ENCODE assay signal across 18 cellular contexts in the genomic region with DNA sequence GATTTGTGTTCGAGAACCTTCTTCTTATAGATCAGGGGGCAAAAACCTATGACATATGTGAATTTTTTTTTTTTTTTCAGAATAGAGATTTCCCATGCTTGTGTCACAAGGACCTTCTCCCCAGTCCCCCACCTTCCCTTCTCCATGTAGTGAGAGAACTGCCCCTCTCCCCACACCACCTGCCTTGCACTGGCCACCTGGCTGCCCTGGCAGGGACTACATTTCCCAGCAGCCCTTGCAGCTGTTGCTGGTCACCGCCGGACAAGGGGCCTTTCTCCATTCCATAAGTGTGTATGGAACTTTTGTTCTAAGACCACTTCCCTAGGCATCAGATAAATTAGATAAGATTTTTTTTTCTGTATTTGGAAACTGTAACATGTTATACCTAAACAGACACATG. TPM values are rescaled to one million over a fixed set of nuclear protein-coding genes. Genes with fewer than 3 reads are reported as not detected.
DNase-seq lines count a peak whose midpoint lies in the region; ATAC-seq, FAIRE-seq and TF ChIP-seq lines count a peak whose summit lies in the region.
"Had no signal": no experiment of that assay in that cellular context is flagged by ENCODE, and none has a peak within 500 bp of the region (broad histone marks: within the 10 kb centered on the region; RNA-seq: fewer than 3 reads in every experiment).

No MANE protein-coding gene starts in this region.

- no peak overlapping the region for H2BK12ac ChIP-seq in H1 (ENCODE audit: low read depth, low read length)

- H2AFZ ChIP-seq in Loucy (ENCODE audit: low read length) (no peak overlapping the region), H1 (ENCODE audit: low read length) (no peak overlapping the region)

- no peaks in the 10 kb centered on the region for H3K23me2 ChIP-seq in H1 (ENCODE audit: low read depth, low read length)

- no peaks in the 10 kb centered on the region for H3K9me2 ChIP-seq in Loucy (replicated peaks; ENCODE audit: low read depth, low read length)

- peaks cover 17% of the 10 kb centered on the region for H3F3A ChIP-seq in Loucy (ENCODE audit: low read depth)

- TF ChIP-seq CTCF in Loucy (conservative IDR thresholded peaks at IDR 0.05; ENCODE audit: low read length) (no peak), H1 (IDR thresholded peaks at IDR 0.05; ENCODE audit: control extremely low read depth in 1 of 3, insufficient read depth in 1 of 3, low read depth in 1 of 3, low read length in 3 of 3) (no peak), gastrocnemius medialis (IDR thresholded peaks at IDR 0.05 in 4 of 5, conservative IDR thresholded peaks at IDR 0.05 in 1 of 5) (peak in 1 of 5 experiments; percentile 27)

- no peak overlapping the region for H2BK15ac ChIP-seq in H1 (ENCODE audit: low read length)

- POLR2A ChIA-PET in H1 (lab: Charles Lee; ENCODE audit: partially characterized antibody): interaction anchor here (0.7 to 1.0 kb wide), 2 partner anchors 13 to 100 kb away, joined by 3 to 4 read pairs; no protein-coding TSS in a partner anchor

- H3K27me3 ChIP-seq in Loucy (ENCODE audit: insufficient read depth, low read length, poor library complexity, severe bottlenecking) (no peaks in the 10 kb centered on the region), H1 (replicated peaks in 1 of 4; ENCODE audit: control insufficient read depth in 3 of 4, extremely low read depth in 1 of 4, insufficient read depth in 3 of 4, low read length in 3 of 4) (no peaks in the 10 kb centered on the region), gastrocnemius medialis (no peaks in the 10 kb centered on the region)
- H3K27me3 ChIP-seq: gastroesophageal sphincter had no signal

- H3K4me1 ChIP-seq in Loucy (ENCODE audit: insufficient read depth, low read length, poor library complexity, severe bottlenecking): peaks cover 96% of the 10 kb centered on the region
- peaks cover 0 to 9% (median 0%) of the 10 kb centered on the region in 4 experiments; a peak in 3 of 7 replicates for H3K4me1 ChIP-seq in H1 (replicated peaks in 1 of 4; ENCODE audit: control insufficient read depth in 3 of 4, insufficient read depth in 4 of 4, low read length in 3 of 4)
- H3K4me1 ChIP-seq in gastrocnemius medialis: peaks cover 58 to 63% of the 10 kb centered on the region in 2 donors

- H3K4me1 Mint-ChIP-seq in activated naive CD4-positive, alpha-beta T cell treated with anti-CD3 and anti-CD28 coated beads, Interleukin-2, amount 10 ng/mL, durations not matched to agents 7 days and 5 days: peaks cover 96% of the 10 kb centered on the region

- no peak overlapping the region for H3K27ac ChIP-seq in H1 (ENCODE audit: low read depth, low read length)
- peak overlapping the region; percentile 15 to 100 (median 74) for H3K27ac ChIP-seq in gastrocnemius medialis

- in situ Hi-C loops in gastrocnemius medialis (cut with MboI; ENCODE audit: low sequenced_read_pairs in 4 of 4): no loop called here

- H2BK120ac ChIP-seq in H1 (replicated peaks; ENCODE audit: low read depth, low read length): no peak overlapping the region

- peaks cover 18% of the 10 kb centered on the region; the same call in 1 of the 2 replicates for H3K79me2 ChIP-seq in Loucy (ENCODE audit: insufficient read depth, low read length)
- H3K79me2 ChIP-seq in H1 (ENCODE audit: control insufficient read depth in 1 of 2, insufficient read depth in 2 of 2, low read length in 2 of 2): no peaks in the 10 kb centered on the region

- no peaks in the 10 kb centered on the region for H3K27me3 Mint-ChIP-seq in activated naive CD4-positive, alpha-beta T cell treated with anti-CD3 and anti-CD28 coated beads, Interleukin-2, amount 10 ng/mL, durations not matched to agents 7 days and 5 days
- H3K27me3 Mint-ChIP-seq: IgD-negative memory B cell had no signal

- H3K9me3 ChIP-seq in Loucy (ENCODE audit: insufficient read depth, low read depth, low read length) (no peaks in the 10 kb centered on the region), H1 (ENCODE audit: insufficient read depth in 2 of 2, low read depth in 1 of 2, low read length in 1 of 2) (no peaks in the 10 kb centered on the region), gastrocnemius medialis (no peaks in the 10 kb centered on the region)
- H3K9me3 ChIP-seq: gastroesophageal sphincter had no signal

- DNase-seq in activated naive CD4-positive, alpha-beta T cell treated with anti-CD3 and anti-CD28 coated beads, Interleukin-2, amount 10 ng/mL, durations not matched to agents 7 days and 5 days: no peak
- no peak for DNase-seq in activated naive CD4-positive, alpha-beta T cell treated with anti-CD3 and anti-CD28 coated beads, Interleukin-2, amount 50 U/mL, for 16 hours
- peak in 1 of 2 experiments; percentile 45 for DNase-seq in H1 (ENCODE audit: low read depth in 1 of 2, low spot score in 2 of 2)
- no peak for DNase-seq in gastrocnemius medialis
- DNase-seq in NCI-H1417 (lab: John Stamatoyannopoulos, UW): no peak
- no peak for DNase-seq in hepatic stellate cell (ENCODE audit: low spot score)
- DNase-seq in C1 segment of cervical spinal cord (lab: John Stamatoyannopoulos, UW): no peak
- DNase-seq: activated CD4-positive, alpha-beta T cell treated with anti-CD3 and anti-CD28 coated beads for 48 hours; activated naive CD4-positive, alpha-beta T cell; H9; NCI-H2171; Right ventricle myocardium superior; stimulated activated naive CD8-positive, alpha-beta T cell treated with anti-CD3 and anti-CD28 coated beads, Interleukin-15, Interleukin-2, amounts not matched to agents 100 U/mL and 50 U/mL, for 24 hours; T-helper 9 cell had no signal

- H3K36me3 Mint-ChIP-seq in activated naive CD4-positive, alpha-beta T cell treated with anti-CD3 and anti-CD28 coated beads, Interleukin-2, amount 10 ng/mL, durations not matched to agents 7 days and 5 days: peaks cover 66% of the 10 kb centered on the region
- H3K36me3 Mint-ChIP-seq: IgD-negative memory B cell had no signal

- WGBS in H1 (ENCODE audit: extremely low coverage in 1 of 2, insufficient coverage in 1 of 2, insufficient read length in 1 of 2, insufficient replicate concordance in 2 of 2, low coverage in 1 of 2, low lambda C conversion rate in 2 of 2, missing lambda C conversion rate in 1 of 2), 2 experiments: 83% methylated on average over 3 of the region's 3 CpGs; no CpG with 5 or more reads in 1 of the 2 experiments

- H2BK20ac ChIP-seq in H1 (ENCODE audit: low read length): no peak overlapping the region

- no peak overlapping the region for H4K91ac ChIP-seq in H1 (replicated peaks; ENCODE audit: insufficient read length, low read length)

- no peak for TF ChIP-seq EP300 in H1 (IDR thresholded peaks at IDR 0.05; ENCODE audit: borderline replicate concordance in 1 of 2, low read depth in 2 of 2, low read length in 2 of 2)

- intact Hi-C loops in gastrocnemius medialis (cut with DNase I; ENCODE audit: low total_unique reads): no loop called here

- H3K4me3 ChIP-seq in Loucy (ENCODE audit: low read length, poor library complexity, severe bottlenecking) (peak overlapping the region; percentile 20), H1 (ENCODE audit: extremely low read depth in 1 of 4, insufficient read depth in 2 of 4, low read depth in 3 of 4, low read length in 4 of 4) (no peak overlapping the region), gastrocnemius medialis (no peak overlapping the region)
- H3K4me3 ChIP-seq: gastroesophageal sphincter had no signal

- H3K9me3 Mint-ChIP-seq in activated naive CD4-positive, alpha-beta T cell treated with anti-CD3 and anti-CD28 coated beads, Interleukin-2, amount 10 ng/mL, durations not matched to agents 7 days and 5 days: peaks cover 4% of the 10 kb centered on the region
- H3K9me3 Mint-ChIP-seq: H9, IgD-negative memory B cell had no signal

- FAIRE-seq in H1 (lab: Jason Lieb, UNC): no peak

- H3K4ac ChIP-seq in H1 (replicated peaks; ENCODE audit: insufficient read length, low read depth, low read length): no peak overlapping the region

- H4K8ac ChIP-seq in H1 (ENCODE audit: extremely low read depth, insufficient read depth, low read length): no peak overlapping the region

- peaks cover 2% of the 10 kb centered on the region; the same call in 1 of the 2 replicates for H3K79me1 ChIP-seq in H1 (ENCODE audit: low read depth, low read length)

- H3K56ac ChIP-seq in H1 (replicated peaks; ENCODE audit: insufficient read length, low read depth, low read length): no peak overlapping the region

- TF ChIP-seq POLR2A in H1 (IDR thresholded peaks at IDR 0.05; ENCODE audit: control extremely low read depth in 1 of 2, low read depth in 2 of 2, low read length in 2 of 2) (no peak), gastrocnemius medialis (IDR thresholded peaks at IDR 0.05) (no peak)

- H3K9ac ChIP-seq in Loucy (ENCODE audit: low read depth, low read length, poor library complexity, severe bottlenecking) (peak overlapping the region; percentile 80), H1 (replicated peaks in 1 of 4; ENCODE audit: extremely low read depth in 1 of 4, low read depth in 3 of 4, low read length in 3 of 4) (no peak overlapping the region)

- no peak overlapping the region for H3K14ac ChIP-seq in H1 (ENCODE audit: insufficient read length)

- H3K18ac ChIP-seq in H1 (ENCODE audit: extremely low read depth, low read length): no peak overlapping the region

- no peak overlapping the region for H2BK5ac ChIP-seq in H1 (ENCODE audit: low read depth, low read length)

- no peak overlapping the region for H2AK5ac ChIP-seq in H1 (ENCODE audit: low read depth, low read length)

- no peaks in the 10 kb centered on the region for H3K36me3 ChIP-seq in Loucy (ENCODE audit: insufficient read depth, low read length)
- H3K36me3 ChIP-seq in H1 (ENCODE audit: control insufficient read depth in 2 of 4, insufficient read depth in 4 of 4, low read length in 3 of 4): no peaks in the 10 kb centered on the region
- H3K36me3 ChIP-seq in gastrocnemius medialis: no peaks in the 10 kb centered on the region
- H3K36me3 ChIP-seq: gastroesophageal sphincter had no signal

- H4K5ac ChIP-seq in H1 (ENCODE audit: insufficient read length, low read depth, low read length): no peak overlapping the region

- H3K23ac ChIP-seq in H1 (ENCODE audit: insufficient read length): no peak overlapping the region

- no peak for TF ChIP-seq RAD21 in H1 (IDR thresholded peaks at IDR 0.05 in 1 of 2, conservative IDR thresholded peaks at IDR 0.05 in 1 of 2; ENCODE audit: low read depth in 2 of 2, low read length in 2 of 2)

- CTCF ChIA-PET in activated naive CD4-positive, alpha-beta T cell treated with anti-CD3 and anti-CD28 coated beads, Interleukin-2, amount 10 ng/mL, durations not matched to agents 7 days and 5 days (lab: Charles Lee): interaction anchor here (4.4 kb wide), 1 partner anchor 12 kb away, joined by 31 read pairs; no protein-coding TSS in a partner anchor
- CTCF ChIA-PET in H1 (lab: Charles Lee; ENCODE audit: partially characterized antibody): interaction anchor here (0.6 to 1.2 kb wide), 4 partner anchors 14 to 1378 kb away, joined by 3 to 4 read pairs (median 3); no protein-coding TSS in a partner anchor

- no peak for ATAC-seq in gastrocnemius medialis
- ATAC-seq: gastroesophageal sphincter; stimulated activated naive CD8-positive, alpha-beta T cell treated with anti-CD3 and anti-CD28 coated beads, Interleukin-15, Interleukin-2, amounts not matched to agents 100 U/mL and 50 U/mL, for 24 hours had no signal

- H3K4me3 Mint-ChIP-seq in activated naive CD4-positive, alpha-beta T cell treated with anti-CD3 and anti-CD28 coated beads, Interleukin-2, amount 10 ng/mL, durations not matched to agents 7 days and 5 days: no peak overlapping the region
- H3K4me3 Mint-ChIP-seq: H9, IgD-negative memory B cell had no signal

- peak overlapping the region; percentile 22 for H3K27ac Mint-ChIP-seq in activated naive CD4-positive, alpha-beta T cell treated with anti-CD3 and anti-CD28 coated beads, Interleukin-2, amount 10 ng/mL, durations not matched to agents 7 days and 5 days
- H3K27ac Mint-ChIP-seq: H9 had no signal

- peak overlapping the region; percentile 41 for H3K4me2 ChIP-seq in Loucy (ENCODE audit: low read depth, low read length, poor library complexity, severe bottlenecking)
- H3K4me2 ChIP-seq in H1 (ENCODE audit: insufficient read depth in 1 of 2, low read depth in 2 of 2, low read length in 2 of 2): no peak overlapping the region

- H4K20me1 ChIP-seq in Loucy (ENCODE audit: insufficient read depth, low read length, poor library complexity, severe bottlenecking) (no peaks in the 10 kb centered on the region), H1 (replicated peaks in 1 of 2; ENCODE audit: control insufficient read depth in 1 of 2, insufficient read depth in 2 of 2, low read length in 2 of 2) (no peaks in the 10 kb centered on the region)

RNA-seq across cellular contexts. Expression of gene MBP, which starts 22.2 kb away (rescaled TPM):
- 19.2 and 19.3 TPM in 2 replicates for total RNA-seq in H1 (2021; fragmentation: NEBNext Ultra II Directional; extraction: Animal tissue kit (Norgen Biotek cat#: 25700))
- polyA plus RNA-seq in H1 (2011; rRNA removed): 6.8 and 7.7 TPM in 2 replicates
- polyA plus RNA-seq in H1 (2011; cell fraction: cytosol; rRNA removed): 8.9 TPM
- 14.2 TPM for polyA plus RNA-seq in H1 (2011; cell fraction: nucleus; rRNA removed)
- polyA plus RNA-seq in H1 (2012, experiment 1 of 2): 6.1 to 8.2 TPM (median 7.4 TPM) in 4 replicates
- 2.2 TPM for polyA plus RNA-seq in H1 (2012, experiment 2 of 2)
- polyA plus RNA-seq in H1 (2013, experiment 1 of 2): 13.3 TPM
- 12.9 TPM for polyA plus RNA-seq in H1 (2013, experiment 2 of 2)
- polyA minus RNA-seq in H1 (2011; rRNA and poly(A)+ RNA removed): 13.3 and 15.9 TPM in 2 replicates
- polyA minus RNA-seq in H1 (2011; cell fraction: cytosol; rRNA and poly(A)+ RNA removed): 16.8 TPM
- polyA minus RNA-seq in H1 (2011; cell fraction: nucleus; rRNA and poly(A)+ RNA removed): 11.4 TPM
- total RNA-seq in gastrocnemius medialis: 10 to 100 TPM; 28.6 to 55.0 (median 50.4) TPM
- total RNA-seq: Daoy had no signal
